Comparison of ENCODE assay signal across 39 cellular contexts in genomic region chr5:82393951-82394350, GRCh38.
"Had no signal": no experiment of that assay in that cellular context is flagged by ENCODE, and none has a peak within 500 bp of the region (broad histone marks: within the 10 kb centered on the region; RNA-seq: fewer than 3 reads in every experiment).

No MANE protein-coding gene starts in this region.

- H3K4me3 Mint-ChIP-seq: activated CD4-positive, alpha-beta memory T cell treated with anti-CD3 and anti-CD28 coated beads, Interleukin-2, amount 10 ng/mL, durations not matched to agents 7 days and 5 days; activated CD4-positive, alpha-beta T cell treated with anti-CD3 and anti-CD28 coated beads for 36 hours; activated CD4-positive, alpha-beta T cell treated with anti-CD3 and anti-CD28 coated beads, Interleukin-2, amount 10 ng/mL, durations not matched to agents 7 days and 5 days; activated CD8-positive, alpha-beta memory T cell treated with anti-CD3 and anti-CD28 coated beads, Interleukin-2, amount 10 ng/mL, durations not matched to agents 7 days and 5 days; activated CD8-positive, alpha-beta T cell treated with anti-CD3 and anti-CD28 coated beads, Interleukin-2, amount 10 ng/mL, durations not matched to agents 7 days and 5 days; activated naive CD4-positive, alpha-beta T cell treated with anti-CD3 and anti-CD28 coated beads for 36 hours; activated naive CD8-positive, alpha-beta T cell treated with anti-CD3 and anti-CD28 coated beads for 36 hours; activated T-cell treated with anti-CD3 and anti-CD28 coated beads, Interleukin-2, amount 50 U/mL, for 24 hours; brain; central memory CD8-positive, alpha-beta T cell; T-helper 1 cell treated with Interleukin-12 subunit alpha and Interleukin-12 subunit beta and Interleukin-4 antibody, amounts not matched to agents 30 μg/mL and 1 μg/mL, for 36 hours; T-helper 2 cell treated with Interferon-gamma antibody and Interleukin-4, amounts not matched to agents 5 μg/mL and 100 μg/mL, for 36 hours; WTC11 had no signal

- H3K36me3 ChIP-seq: adrenal gland, ascending aorta, cardiac muscle cell, WERI-Rb-1 had no signal

- H3K27ac ChIP-seq: adrenal gland, ascending aorta, cardiac muscle cell, WERI-Rb-1 had no signal

- H3K9me3 ChIP-seq: adrenal gland, ascending aorta had no signal

- H3K36me3 Mint-ChIP-seq: activated CD8-positive, alpha-beta memory T cell treated with anti-CD3 and anti-CD28 coated beads, Interleukin-2, amount 10 ng/mL, durations not matched to agents 7 days and 5 days; activated naive CD8-positive, alpha-beta T cell treated with anti-CD3 and anti-CD28 coated beads for 36 hours; brain; WTC11 had no signal

- H3K4me3 ChIP-seq: adrenal gland, ascending aorta, cardiac muscle cell had no signal

- FAIRE-seq: bronchial epithelial cell, TTC549 had no signal

- H3K27me3 Mint-ChIP-seq: activated CD4-positive, alpha-beta memory T cell treated with anti-CD3 and anti-CD28 coated beads, Interleukin-2, amount 10 ng/mL, durations not matched to agents 7 days and 5 days; activated CD4-positive, alpha-beta T cell treated with anti-CD3 and anti-CD28 coated beads, Interleukin-2, amount 10 ng/mL, durations not matched to agents 7 days and 5 days; activated naive CD8-positive, alpha-beta T cell treated with anti-CD3 and anti-CD28 coated beads for 36 hours; activated T-cell treated with anti-CD3 and anti-CD28 coated beads, Interleukin-2, amount 50 U/mL, for 24 hours had no signal

- H3K9me3 Mint-ChIP-seq: activated CD4-positive, alpha-beta memory T cell treated with anti-CD3 and anti-CD28 coated beads, Interleukin-2, amount 10 ng/mL, durations not matched to agents 7 days and 5 days; activated CD4-positive, alpha-beta T cell treated with anti-CD3 and anti-CD28 coated beads, Interleukin-2, amount 10 ng/mL, durations not matched to agents 7 days and 5 days; activated naive CD4-positive, alpha-beta T cell treated with anti-CD3 and anti-CD28 coated beads for 36 hours; activated naive CD8-positive, alpha-beta T cell treated with anti-CD3 and anti-CD28 coated beads for 36 hours; activated T-cell treated with anti-CD3 and anti-CD28 coated beads, Interleukin-2, amount 50 U/mL, for 24 hours; activated T-helper 2 cell treated with anti-CD3 and anti-CD28 coated beads, Interferon-gamma antibody, Interleukin-2, Interleukin-4, amounts not matched to agents 10 μg/mL and 5 μg/mL and 100 μg/mL, durations not matched to agents 14 hours and 24 hours and 36 hours; brain; central memory CD8-positive, alpha-beta T cell; T-helper 2 cell treated with Interferon-gamma antibody and Interleukin-4, amounts not matched to agents 5 μg/mL and 100 μg/mL, for 36 hours; WTC11 had no signal

- H3K27me3 ChIP-seq: adrenal gland, ascending aorta, cardiac muscle cell had no signal

- H3K4me1 Mint-ChIP-seq: activated naive CD8-positive, alpha-beta T cell treated with anti-CD3 and anti-CD28 coated beads for 36 hours; central memory CD8-positive, alpha-beta T cell had no signal

- DNase-seq: activated CD4-positive, alpha-beta memory T cell treated with anti-CD3 and anti-CD28 coated beads, Interleukin-2, amount 10 ng/mL, durations not matched to agents 7 days and 5 days; activated CD4-positive, alpha-beta T cell treated with anti-CD3 and anti-CD28 coated beads for 1 hour; activated CD4-positive, alpha-beta T cell treated with anti-CD3 and anti-CD28 coated beads for 36 hours; activated CD4-positive, alpha-beta T cell treated with anti-CD3 and anti-CD28 coated beads for 48 hours; activated CD4-positive, alpha-beta T cell treated with anti-CD3 and anti-CD28 coated beads, Interleukin-2, amount 10 ng/mL, durations not matched to agents 7 days and 5 days; activated CD4-positive, alpha-beta T cell treated with anti-CD3 and anti-CD28 coated beads, Interleukin-2, amount 50 U/mL, for 48 hours; activated CD4-positive, CD25-positive, alpha-beta regulatory T cell; activated CD8-positive, alpha-beta memory T cell treated with anti-CD3 and anti-CD28 coated beads for 24 hours; activated CD8-positive, alpha-beta memory T cell treated with anti-CD3 and anti-CD28 coated beads, Interleukin-2, amount 10 ng/mL, durations not matched to agents 7 days and 5 days; activated CD8-positive, alpha-beta memory T cell treated with anti-CD3 and anti-CD28 coated beads, Interleukin-2, amount 50 U/mL, for 48 hours; activated CD8-positive, alpha-beta T cell treated with anti-CD3 and anti-CD28 coated beads, Interleukin-2, amount 10 ng/mL, durations not matched to agents 7 days and 5 days; activated effector memory CD4-positive, alpha-beta T cell treated with Interleukin-2 at 50 U/mL for 16 hours; activated gamma-delta T cell; activated naive CD4-positive, alpha-beta T cell treated with anti-CD3 and anti-CD28 coated beads for 36 hours; activated naive CD4-positive, alpha-beta T cell treated with anti-CD3 and anti-CD28 coated beads, Interleukin-2, amount 50 U/mL, for 16 hours; activated naive CD8-positive, alpha-beta T cell treated with anti-CD3 and anti-CD28 coated beads for 36 hours; activated T-cell treated with anti-CD3 and anti-CD28 coated beads, Interleukin-2, amount 50 U/mL, for 24 hours; activated T-cell treated with anti-CD3 and anti-CD28 coated beads, Interleukin-2, amount 50 U/mL, for 48 hours; adrenal gland; amniotic stem cell; caudate nucleus; cerebellar nuclear complex; SW 1271; T-helper 1 cell; T-helper 2 cell; T-helper 9 cell; WERI-Rb-1 had no signal

- H3K27ac Mint-ChIP-seq: activated CD4-positive, alpha-beta memory T cell treated with anti-CD3 and anti-CD28 coated beads, Interleukin-2, amount 10 ng/mL, durations not matched to agents 7 days and 5 days; activated CD4-positive, alpha-beta T cell treated with anti-CD3 and anti-CD28 coated beads for 36 hours; activated CD4-positive, alpha-beta T cell treated with anti-CD3 and anti-CD28 coated beads, Interleukin-2, amount 10 ng/mL, durations not matched to agents 7 days and 5 days; activated CD8-positive, alpha-beta memory T cell treated with anti-CD3 and anti-CD28 coated beads, Interleukin-2, amount 10 ng/mL, durations not matched to agents 7 days and 5 days; activated CD8-positive, alpha-beta T cell treated with anti-CD3 and anti-CD28 coated beads, Interleukin-2, amount 10 ng/mL, durations not matched to agents 7 days and 5 days; activated naive CD4-positive, alpha-beta T cell treated with anti-CD3 and anti-CD28 coated beads for 36 hours; activated naive CD4-positive, alpha-beta T cell treated with anti-CD3 and anti-CD28 coated beads, Interleukin-2, amount 50 U/mL, for 72 hours; activated naive CD8-positive, alpha-beta T cell treated with anti-CD3 and anti-CD28 coated beads for 36 hours; activated T-cell treated with anti-CD3 and anti-CD28 coated beads, Interleukin-2, amount 50 U/mL, for 24 hours; activated T-helper 2 cell treated with anti-CD3 and anti-CD28 coated beads, Interferon-gamma antibody, Interleukin-2, Interleukin-4, amounts not matched to agents 10 μg/mL and 5 μg/mL and 100 μg/mL, durations not matched to agents 14 hours and 24 hours and 36 hours; brain; T-helper 1 cell treated with Interleukin-12 subunit alpha and Interleukin-12 subunit beta and Interleukin-4 antibody, amounts not matched to agents 30 μg/mL and 1 μg/mL, for 36 hours; T-helper 2 cell treated with Interferon-gamma antibody and Interleukin-4, amounts not matched to agents 5 μg/mL and 100 μg/mL, for 36 hours; WTC11 had no signal

- ATAC-seq: activated CD4-positive, alpha-beta T cell treated with anti-CD3 and anti-CD28 coated beads for 36 hours; activated CD4-positive, CD25-positive, alpha-beta regulatory T cell treated with anti-CD3 and anti-CD28 coated beads, Interleukin-2, amount 50 U/mL, for 24 hours; activated CD8-positive, alpha-beta memory T cell treated with anti-CD3 and anti-CD28 coated beads, Interleukin-2, amount 10 ng/mL, durations not matched to agents 7 days and 5 days; activated CD8-positive, alpha-beta T cell treated with anti-CD3 and anti-CD28 coated beads, Interleukin-2, amount 10 ng/mL, durations not matched to agents 7 days and 5 days; activated naive CD4-positive, alpha-beta T cell treated with anti-CD3 and anti-CD28 coated beads, Interleukin-2, amount 50 U/mL, for 72 hours; WTC11 had no signal
